1 cellular context compared by ENCODE assay signal in genomic region chr11:130118165-130118564, GRCh38.
TF ChIP-seq lines count a peak whose summit lies in the region.

No MANE protein-coding gene starts in this region.

TF ChIP-seq in WTC11, 78 proteins besides CTCF, POLR2A, EP300 and RAD21 (continued from another document):
- no peak for TF ChIP-seq PRDM15 (CRISPR knock-in tag; IDR thresholded peaks at IDR 0.05)
